8 cellular contexts compared by ENCODE assay signal in genomic region chr5:179821298-179822058, GRCh38. TPM values are rescaled to one million over a fixed set of nuclear protein-coding genes. Genes with fewer than 3 reads are reported as not detected.
DNase-seq lines count a peak whose midpoint lies in the region; ATAC-seq and TF ChIP-seq lines count a peak whose summit lies in the region.

No MANE protein-coding gene starts in this region.

- TF ChIP-seq CTCF in endothelial cell (IDR thresholded peaks at IDR 0.05; ENCODE audit: unreplicated experiment): no peak
- TF ChIP-seq CTCF in mesothelial cell of epicardium (IDR thresholded peaks at IDR 0.05; ENCODE audit: unreplicated experiment): peak; percentile 10

- H3K4me3 Mint-ChIP-seq in CD4-positive, CD25-positive, alpha-beta regulatory T cell: peak overlapping the region; percentile 98 to 100 (median 99)
- peak overlapping the region; percentile 95 for H3K4me3 Mint-ChIP-seq in endothelial cell (ENCODE audit: unreplicated experiment)
- H3K4me3 Mint-ChIP-seq in mesothelial cell of epicardium: peak overlapping the region; percentile 97

- H3K36me3 ChIP-seq in CD4-positive, CD25-positive, alpha-beta regulatory T cell (ENCODE audit: control insufficient read depth, insufficient read depth, low read length): peaks cover 33% of the 10 kb centered on the region

- H3K9me3 ChIP-seq in CD4-positive, CD25-positive, alpha-beta regulatory T cell (ENCODE audit: control insufficient read depth in 2 of 2, low read length in 2 of 2): no peaks in the 10 kb centered on the region

- peaks cover 52% of the 10 kb centered on the region for H3K4me1 ChIP-seq in CD4-positive, CD25-positive, alpha-beta regulatory T cell (ENCODE audit: control insufficient read depth, insufficient read depth, low read length, poor library complexity, severe bottlenecking)

- H3K27ac ChIP-seq in CD4-positive, CD25-positive, alpha-beta regulatory T cell (ENCODE audit: insufficient read depth, low read length, poor library complexity, severe bottlenecking): peak overlapping the region; percentile 96

- no peaks in the 10 kb centered on the region for H3K27me3 ChIP-seq in CD4-positive, CD25-positive, alpha-beta regulatory T cell (ENCODE audit: control insufficient read depth, insufficient read depth, low read length)

- H3K36me3 Mint-ChIP-seq in CD4-positive, CD25-positive, alpha-beta regulatory T cell: peaks cover 15% of the 10 kb centered on the region
- H3K36me3 Mint-ChIP-seq in endothelial cell (ENCODE audit: low read depth, unreplicated experiment): peaks cover 30% of the 10 kb centered on the region
- peaks cover 15% of the 10 kb centered on the region for H3K36me3 Mint-ChIP-seq in mesothelial cell of epicardium

- ATAC-seq in CD4-positive, CD25-positive, alpha-beta regulatory T cell (ENCODE audit: low read depth in 2 of 2): peak; percentile 59 to 60
- peak; percentile 40 for ATAC-seq in GM19372 (IDR thresholded peaks at IDR 0.05; ENCODE audit: low read depth, unreplicated experiment)
- peak; percentile 38 for ATAC-seq in HG03521 (IDR thresholded peaks at IDR 0.05; ENCODE audit: unreplicated experiment)

- H3K27me3 Mint-ChIP-seq in CD4-positive, CD25-positive, alpha-beta regulatory T cell: peaks cover 10% of the 10 kb centered on the region
- H3K27me3 Mint-ChIP-seq in endothelial cell (ENCODE audit: unreplicated experiment): peaks cover 17% of the 10 kb centered on the region
- H3K27me3 Mint-ChIP-seq in mesothelial cell of epicardium (ENCODE audit: low read depth): no peaks in the 10 kb centered on the region

- H3K9me3 Mint-ChIP-seq in CD4-positive, CD25-positive, alpha-beta regulatory T cell: peaks cover 0 to 2% (median 0%) of the 10 kb centered on the region in 7 donors
- H3K9me3 Mint-ChIP-seq in endothelial cell (ENCODE audit: unreplicated experiment) (no peaks in the 10 kb centered on the region), mesothelial cell of epicardium (no peaks in the 10 kb centered on the region)

- H3K27ac Mint-ChIP-seq in CD4-positive, CD25-positive, alpha-beta regulatory T cell: peak overlapping the region; percentile 97 to 98 (median 98)
- H3K27ac Mint-ChIP-seq in endothelial cell (ENCODE audit: unreplicated experiment) (peak overlapping the region; percentile 88), mesothelial cell of epicardium (peak overlapping the region; percentile 99)

- peak overlapping the region; percentile 92 for H3K4me3 ChIP-seq in CD4-positive, CD25-positive, alpha-beta regulatory T cell (ENCODE audit: low read depth, low read length)

- peak; percentile 84 to 90 (median 87) for DNase-seq in CD4-positive, CD25-positive, alpha-beta regulatory T cell
- peak; percentile 84 for DNase-seq in NOMO-1 treated with DMSO at 0.1 percent for 48 hours (lab: John Stamatoyannopoulos, UW; ENCODE audit: unreplicated experiment)
- DNase-seq in activated CD8-positive, alpha-beta memory T cell treated with anti-CD3 and anti-CD28 coated beads, Interleukin-2, amount 50 U/mL, for 4 hours: peak; percentile 83
- peak; percentile 86 for DNase-seq in endothelial cell (ENCODE audit: low spot score)
- DNase-seq in mesothelial cell of epicardium (ENCODE audit: low spot score in 2 of 2, unreplicated experiment in 2 of 2): peak; percentile 75 to 79
- DNase-seq in stimulated activated CD8-positive, alpha-beta memory T cell treated with anti-CD3 and anti-CD28 coated beads, Interleukin-15, amount 100 ng/mL, for 24 hours (ENCODE audit: low read depth): peak; percentile 58

- peaks cover 8 to 63% (median 33%) of the 10 kb centered on the region in 4 donors for H3K4me1 Mint-ChIP-seq in CD4-positive, CD25-positive, alpha-beta regulatory T cell
- H3K4me1 Mint-ChIP-seq in endothelial cell (ENCODE audit: unreplicated experiment) (peaks cover 14% of the 10 kb centered on the region), mesothelial cell of epicardium (peaks cover 36% of the 10 kb centered on the region)

RNA-seq across cellular contexts. Expression of gene SQSTM1, which starts 0.8 kb away (rescaled TPM):
- 615 TPM for total RNA-seq in CD4-positive, CD25-positive, alpha-beta regulatory T cell
- polyA plus RNA-seq in CD4-positive, CD25-positive, alpha-beta regulatory T cell: 100 to 1,000 TPM; 219 to 283 (median 237) TPM
- total RNA-seq in endothelial cell (ENCODE audit: unreplicated experiment): 82.2 TPM
- 145 to 149 TPM (median 146 TPM) in 3 replicates for total RNA-seq in mesothelial cell of epicardium

RNA-seq across cellular contexts. Expression of gene MGAT4B, which starts 14.8 kb away (rescaled TPM):
- total RNA-seq in CD4-positive, CD25-positive, alpha-beta regulatory T cell: 134 TPM
- 10 to 100 TPM; 11.9 to 18.0 (median 13.8) TPM for polyA plus RNA-seq in CD4-positive, CD25-positive, alpha-beta regulatory T cell
- total RNA-seq in endothelial cell (ENCODE audit: unreplicated experiment) (163 TPM), mesothelial cell of epicardium (131 to 133 TPM (median 131 TPM) in 3 replicates)

RNA-seq across cellular contexts. Expression of gene LTC4S, which starts 27.7 kb away (rescaled TPM):
- 2.8 TPM for total RNA-seq in CD4-positive, CD25-positive, alpha-beta regulatory T cell
- polyA plus RNA-seq in CD4-positive, CD25-positive, alpha-beta regulatory T cell: 1 to 10 TPM in 2 of 4 donors, under 1 TPM in 2; 0.48 to 4.3 (median 1.3) TPM
- total RNA-seq in endothelial cell (ENCODE audit: unreplicated experiment): 1.0 TPM
- total RNA-seq in mesothelial cell of epicardium: 4.7 to 5.2 TPM (median 5.0 TPM) in 3 replicates

RNA-seq across cellular contexts. Expression of gene MRNIP, which starts 37.1 kb away (rescaled TPM):
- 46.4 TPM for total RNA-seq in CD4-positive, CD25-positive, alpha-beta regulatory T cell
- polyA plus RNA-seq in CD4-positive, CD25-positive, alpha-beta regulatory T cell: 10 to 100 TPM; 10.2 to 18.5 (median 17.2) TPM
- total RNA-seq in endothelial cell (ENCODE audit: unreplicated experiment) (38.5 TPM), mesothelial cell of epicardium (44.1 to 48.2 TPM (median 47.0 TPM) in 3 replicates)

Comparison
In these comparisons a context has a peak if more than half of its experiments do, and no peak if none do; other contexts are left out.
1. Peak in every context shown above with its lines: DNase-seq, ATAC-seq, H3K4me3 ChIP-seq and H3K27ac ChIP-seq.